16 cellular contexts compared by ENCODE assay signal in genomic region chr11:13215157-13215556, GRCh38.
A peak's percentile ranks its signal among the peaks of the same experiment; 100 is the strongest.
DNase-seq lines count a peak whose midpoint lies in the region; TF ChIP-seq lines count a peak whose summit lies in the region.
"Had no signal": no experiment of that assay in that cellular context is flagged by ENCODE, and none has a peak within 500 bp of the region (broad histone marks: within the 10 kb centered on the region; RNA-seq: fewer than 3 reads in every experiment).

No MANE protein-coding gene starts in this region.

- no peak overlapping the region for H3K4me2 ChIP-seq in MM.1S (ENCODE audit: low read depth, low read length)

- TF ChIP-seq CTCF in foreskin fibroblast (IDR thresholded peaks at IDR 0.05; ENCODE audit: low read depth, low read length), result no peak
- TF ChIP-seq CTCF in MM.1S (IDR thresholded peaks at IDR 0.05; ENCODE audit: low read length), result no peak

- H3K9ac ChIP-seq in adipocyte (ENCODE audit: low read length), result no peak overlapping the region
- no peak overlapping the region for H3K9ac ChIP-seq in MM.1S (ENCODE audit: low read length)
- H3K9ac ChIP-seq: parathyroid adenoma had no signal

- no peaks in the 10 kb centered on the region for H3K9me2 ChIP-seq in MM.1S (replicated peaks; ENCODE audit: insufficient read depth, low read length)

- H3K4me1 ChIP-seq in adipocyte (ENCODE audit: control insufficient read depth, insufficient read depth, low read length), result peaks cover 31% of the 10 kb centered on the region
- H3K4me1 ChIP-seq in MM.1S (ENCODE audit: low read length), result no peaks in the 10 kb centered on the region
- H3K4me1 ChIP-seq: parathyroid adenoma, upper lobe of right lung had no signal

- H4K20me1 ChIP-seq in MM.1S (ENCODE audit: insufficient read depth, low read length), result no peaks in the 10 kb centered on the region

- DNase-seq in 8988T (peak; percentile 49), HK-2 (ENCODE audit: unreplicated experiment) (peak; percentile 37), adipocyte (ENCODE audit: low read depth) (peak; percentile 55), foreskin fibroblast (peak; percentile 86 to 89), NCI-H524 (lab: John Stamatoyannopoulos, UW) (no peak), iPS-NIHi11 (ENCODE audit: low spot score) (no peak), MM.1S (no peak)
- DNase-seq in activated naive CD4-positive, alpha-beta T cell (lab: John Stamatoyannopoulos, UW), result no peak
- DNase-seq: activated B cell treated with CpG ODN at 0.5 μM for 24 hours, amniotic stem cell, DMS 273 treated with DMSO at 0.1 percent for 48 hours, hippocampal formation, NCI-H526 treated with DMSO at 0.1 percent for 48 hours, SIG-M5, upper lobe of right lung had no signal

- H3K4me3 ChIP-seq in adipocyte (ENCODE audit: low read length) (no peak overlapping the region), foreskin fibroblast (ENCODE audit: low read depth in 1 of 2, low read length in 2 of 2) (no peak overlapping the region), MM.1S (ENCODE audit: low read length) (no peak overlapping the region)
- H3K4me3 ChIP-seq: upper lobe of right lung had no signal

- H2AFZ ChIP-seq in MM.1S (ENCODE audit: low read length), result no peak overlapping the region
- H2AFZ ChIP-seq: parathyroid adenoma had no signal

- no peaks in the 10 kb centered on the region for H3K9me3 ChIP-seq in adipocyte (ENCODE audit: control insufficient read depth, low read length)
- H3K9me3 ChIP-seq in MM.1S (replicated peaks; ENCODE audit: insufficient read depth, low read length), result no peaks in the 10 kb centered on the region
- H3K9me3 ChIP-seq: upper lobe of right lung had no signal

- no peaks in the 10 kb centered on the region for H3K36me3 ChIP-seq in adipocyte (ENCODE audit: control insufficient read depth, insufficient read depth, low read length, severe bottlenecking)
- H3K36me3 ChIP-seq in MM.1S (replicated peaks; ENCODE audit: insufficient read depth, low read length), result no peaks in the 10 kb centered on the region
- H3K36me3 ChIP-seq: upper lobe of right lung had no signal

- H3K27ac ChIP-seq in MM.1S (ENCODE audit: low read length), result no peak overlapping the region
- H3K27ac ChIP-seq: parathyroid adenoma, upper lobe of right lung had no signal

- H3K79me2 ChIP-seq in MM.1S (ENCODE audit: low read length), result no peaks in the 10 kb centered on the region
- H3K79me2 ChIP-seq: parathyroid adenoma had no signal

- H3K27me3 ChIP-seq in adipocyte (replicated peaks; ENCODE audit: control insufficient read depth, insufficient read depth, low read length) (no peaks in the 10 kb centered on the region), MM.1S (replicated peaks; ENCODE audit: insufficient read depth, low read length) (no peaks in the 10 kb centered on the region)
- H3K27me3 ChIP-seq: upper lobe of right lung had no signal

- H3F3A ChIP-seq in MM.1S (ENCODE audit: insufficient read depth, low read length), result no peaks in the 10 kb centered on the region

Comparison
In these comparisons a context has a peak if more than half of its experiments do, and no peak if none do; other contexts are left out.
1. DNase-seq: peak in 8988T (single experiment), HK-2 (single experiment), adipocyte (single experiment) and foreskin fibroblast (2 of 2); none in NCI-H524 (0 of 2), iPS-NIHi11 (single experiment), MM.1S (single experiment) and activated naive CD4-positive, alpha-beta T cell (0 of 4).